24 cellular contexts compared by ENCODE assay signal in the genomic region with DNA sequence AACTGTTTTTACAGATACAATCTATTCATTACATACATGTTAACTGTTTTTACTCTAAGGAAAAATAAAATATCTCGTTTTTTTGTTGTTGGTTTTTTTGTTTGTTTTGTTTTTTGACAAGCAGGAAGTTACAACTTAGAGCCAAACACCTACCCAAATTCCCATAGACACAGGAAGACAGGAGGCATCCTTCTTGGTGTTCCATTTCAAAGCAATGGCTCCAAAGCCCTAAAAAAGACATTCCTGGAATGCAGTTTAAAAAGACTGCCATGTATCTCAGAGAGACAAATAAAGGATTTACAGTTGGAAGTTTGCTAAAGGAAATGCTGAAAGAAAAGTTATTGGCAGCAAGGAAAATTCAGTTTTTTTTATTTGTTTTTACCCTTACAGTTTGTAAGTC. TPM values are rescaled to one million over a fixed set of nuclear protein-coding genes. Genes with fewer than 3 reads are reported as not detected.
DNase-seq lines count a peak whose midpoint lies in the region; ATAC-seq, FAIRE-seq and TF ChIP-seq lines count a peak whose summit lies in the region.
"Had no signal": no experiment of that assay in that cellular context is flagged by ENCODE, and none has a peak within 500 bp of the region (broad histone marks: within the 10 kb centered on the region; RNA-seq: fewer than 3 reads in every experiment).

No MANE protein-coding gene starts in this region.

- H2AK5ac ChIP-seq in H1 (ENCODE audit: low read depth, low read length) (no peak overlapping the region), mesendoderm (ENCODE audit: low read length) (no peak overlapping the region)

- H2BK120ac ChIP-seq in H1 (replicated peaks; ENCODE audit: low read depth, low read length) (no peak overlapping the region), mesendoderm (ENCODE audit: low read depth, low read length) (no peak overlapping the region)

- TF ChIP-seq EP300 in H1 (IDR thresholded peaks at IDR 0.05; ENCODE audit: borderline replicate concordance in 1 of 2, low read depth in 2 of 2, low read length in 2 of 2): no peak
- TF ChIP-seq EP300 in stomach (IDR thresholded peaks at IDR 0.05): no peak

- no peak for FAIRE-seq in H1 (lab: Jason Lieb, UNC)
- FAIRE-seq: A204.1, G401.6, GM12892, H54 had no signal

- no peak overlapping the region; the same call in 1 of the 2 replicates for H3K27ac Mint-ChIP-seq in GM23338
- H3K27ac Mint-ChIP-seq: B cell; CD4-positive, CD25-positive, alpha-beta regulatory T cell; CD8-positive, alpha-beta T cell; HFFc6 had no signal

- H3K27ac ChIP-seq in GM23338 (ENCODE audit: low read depth) (peak overlapping the region; percentile 27; the same call in 1 of the 2 replicates), HUES64 (ENCODE audit: low read depth, low read length) (peak overlapping the region; percentile 24; the same call in 1 of the 2 replicates), H1 (ENCODE audit: low read depth, low read length) (no peak overlapping the region), mesendoderm (ENCODE audit: low read depth, low read length) (no peak overlapping the region), stomach (no peak overlapping the region), lower lobe of right lung (no peak overlapping the region)
- no peak overlapping the region for H3K27ac ChIP-seq in effector memory CD4-positive, alpha-beta T cell (ENCODE audit: insufficient read depth, low read length, poor library complexity, severe bottlenecking)
- H3K27ac ChIP-seq: 22Rv1, BLaER1, C4-2B, GM23248 had no signal

- no peak overlapping the region for H2BK12ac ChIP-seq in H1 (ENCODE audit: low read depth, low read length)

- H3K36me3 ChIP-seq in GM23338 (ENCODE audit: insufficient read depth) (no peaks in the 10 kb centered on the region), HUES64 (ENCODE audit: insufficient read depth, low read length) (no peaks in the 10 kb centered on the region), H1 (ENCODE audit: control insufficient read depth in 2 of 4, insufficient read depth in 4 of 4, low read length in 3 of 4) (no peaks in the 10 kb centered on the region), mesendoderm (ENCODE audit: control insufficient read depth, insufficient read depth, low read length) (no peaks in the 10 kb centered on the region), stomach (peaks cover 3 to 81% (median 55%) of the 10 kb centered on the region in 4 donors), lower lobe of right lung (peaks cover 38% of the 10 kb centered on the region)
- peaks cover 3% of the 10 kb centered on the region for H3K36me3 ChIP-seq in effector memory CD4-positive, alpha-beta T cell (ENCODE audit: control insufficient read depth, insufficient read depth, low read length)
- H3K36me3 ChIP-seq: HAP-1 had no signal

- CTCF ChIA-PET in H1 (lab: Charles Lee; ENCODE audit: partially characterized antibody): no interaction called here

- POLR2A ChIA-PET in H1 (lab: Charles Lee; ENCODE audit: partially characterized antibody): no interaction called here

- H2BK5ac ChIP-seq in H1 (ENCODE audit: low read depth, low read length) (no peak overlapping the region), mesendoderm (ENCODE audit: low read length) (no peak overlapping the region)

- no peak overlapping the region for H4K91ac ChIP-seq in H1 (replicated peaks; ENCODE audit: insufficient read length, low read length)

- H3K4me1 Mint-ChIP-seq in GM23338: peaks cover 20% of the 10 kb centered on the region; the same call in 2 of the 3 replicates
- H3K4me1 Mint-ChIP-seq: B cell had no signal

- H3K79me2 ChIP-seq in GM23338 (replicated peaks; ENCODE audit: insufficient read depth) (no peaks in the 10 kb centered on the region), H1 (ENCODE audit: control insufficient read depth in 1 of 2, insufficient read depth in 2 of 2, low read length in 2 of 2) (no peaks in the 10 kb centered on the region), mesendoderm (ENCODE audit: control insufficient read depth, insufficient read depth, low read length) (no peaks in the 10 kb centered on the region)

- peak; percentile 61 for DNase-seq in GM23338 (ENCODE audit: low spot score)
- DNase-seq in H1 (ENCODE audit: low read depth in 1 of 2, low spot score in 2 of 2): no peak
- DNase-seq in mesendoderm: peak; percentile 26
- DNase-seq in effector memory CD4-positive, alpha-beta T cell: no peak
- no peak for DNase-seq in stomach
- no peak for DNase-seq in lower lobe of right lung
- DNase-seq: Caco-2; CD4-positive, CD25-positive, alpha-beta regulatory T cell; CD8-positive, alpha-beta T cell; DMS153; DND-41; GM23248; HFFc6 had no signal

- H2AFZ ChIP-seq in GM23338: no peak overlapping the region
- H2AFZ ChIP-seq in H1 (ENCODE audit: low read length): no peak overlapping the region
- H2AFZ ChIP-seq: GM23248 had no signal

- WGBS in HUES64: no CpG with 5 or more reads among the region's 1 CpG
- 89% methylated on average over 1 of the region's 1 CpG; no CpG with 5 or more reads in 1 of the 2 experiments for WGBS in H1 (ENCODE audit: extremely low coverage in 1 of 2, insufficient coverage in 1 of 2, insufficient read length in 1 of 2, insufficient replicate concordance in 2 of 2, low coverage in 1 of 2, low lambda C conversion rate in 2 of 2, missing lambda C conversion rate in 1 of 2), 2 experiments
- no CpG with 5 or more reads among the region's 1 CpG for WGBS in mesendoderm (ENCODE audit: extremely low coverage, insufficient coverage, low lambda C conversion rate)
- 73 to 84% (median 80%) methylated on average over 1 of the region's 1 CpG for WGBS in stomach, 5 donors

- no peak overlapping the region; the same call in 1 of the 2 replicates for H3K18ac ChIP-seq in H1 (ENCODE audit: extremely low read depth, low read length)
- no peak overlapping the region for H3K18ac ChIP-seq in mesendoderm (ENCODE audit: low read length)

- H3K9me3 ChIP-seq in HUES64 (ENCODE audit: insufficient read depth, low read depth, low read length) (no peaks in the 10 kb centered on the region), H1 (ENCODE audit: insufficient read depth in 2 of 2, low read depth in 1 of 2, low read length in 1 of 2) (no peaks in the 10 kb centered on the region), stomach (no peaks in the 10 kb centered on the region), lower lobe of right lung (no peaks in the 10 kb centered on the region)
- H3K9me3 ChIP-seq in effector memory CD4-positive, alpha-beta T cell (ENCODE audit: control insufficient read depth, low read length): no peaks in the 10 kb centered on the region
- H3K9me3 ChIP-seq: BLaER1, Caco-2, HAP-1 had no signal

- H2BK15ac ChIP-seq in H1 (ENCODE audit: low read length) (no peak overlapping the region), mesendoderm (replicated peaks; ENCODE audit: low read depth) (no peak overlapping the region)

- H4K8ac ChIP-seq in H1 (ENCODE audit: extremely low read depth, insufficient read depth, low read length): no peak overlapping the region
- no peak overlapping the region for H4K8ac ChIP-seq in mesendoderm (ENCODE audit: low read depth, low read length)

- H3K36me3 Mint-ChIP-seq in GM23338 (ENCODE audit: low read depth): no peaks in the 10 kb centered on the region

- no peak for TF ChIP-seq CTCF in GM23338 (conservative IDR thresholded peaks at IDR 0.05; ENCODE audit: low read depth in 2 of 2)
- no peak for TF ChIP-seq CTCF in H1 (IDR thresholded peaks at IDR 0.05; ENCODE audit: control extremely low read depth in 1 of 3, insufficient read depth in 1 of 3, low read depth in 1 of 3, low read length in 3 of 3)
- TF ChIP-seq CTCF in stomach (IDR thresholded peaks at IDR 0.05): no peak
- no peak for TF ChIP-seq CTCF in lower lobe of right lung (IDR thresholded peaks at IDR 0.05)

- no peaks in the 10 kb centered on the region for H3F3A ChIP-seq in GM23338 (replicated peaks; ENCODE audit: low read depth)

- ATAC-seq in GM23338 (no peak; the same call in 2 of the 3 replicates), GM21737 (IDR thresholded peaks at IDR 0.05; ENCODE audit: unreplicated experiment) (no peak), lower lobe of right lung (no peak)
- ATAC-seq: CD8-positive, alpha-beta T cell had no signal

- H3K4me1 ChIP-seq in GM23338 (ENCODE audit: insufficient read depth): peaks cover 14% of the 10 kb centered on the region; the same call in 1 of the 2 replicates
- H3K4me1 ChIP-seq in HUES64 (ENCODE audit: insufficient read depth, low read length): peaks cover 9% of the 10 kb centered on the region
- H3K4me1 ChIP-seq in H1 (replicated peaks in 1 of 4; ENCODE audit: control insufficient read depth in 3 of 4, insufficient read depth in 4 of 4, low read length in 3 of 4): no peaks in the 10 kb centered on the region
- no peaks in the 10 kb centered on the region for H3K4me1 ChIP-seq in mesendoderm (ENCODE audit: control insufficient read depth, low read depth, low read length)
- no peaks in the 10 kb centered on the region for H3K4me1 ChIP-seq in effector memory CD4-positive, alpha-beta T cell (ENCODE audit: control insufficient read depth, insufficient read depth, low read length, poor library complexity, severe bottlenecking)
- H3K4me1 ChIP-seq in stomach: no peaks in the 10 kb centered on the region
- H3K4me1 ChIP-seq in lower lobe of right lung: no peaks in the 10 kb centered on the region
- H3K4me1 ChIP-seq: BLaER1, Caco-2, HAP-1 had no signal

- no peak for TF ChIP-seq RAD21 in H1 (IDR thresholded peaks at IDR 0.05 in 1 of 2, conservative IDR thresholded peaks at IDR 0.05 in 1 of 2; ENCODE audit: low read depth in 2 of 2, low read length in 2 of 2)

- TF ChIP-seq POLR2A in H1 (IDR thresholded peaks at IDR 0.05; ENCODE audit: control extremely low read depth in 1 of 2, low read depth in 2 of 2, low read length in 2 of 2) (no peak), stomach (IDR thresholded peaks at IDR 0.05) (no peak)

- no peak overlapping the region for H3K56ac ChIP-seq in H1 (replicated peaks; ENCODE audit: insufficient read length, low read depth, low read length)
- H3K56ac ChIP-seq in mesendoderm (ENCODE audit: low read length): no peak overlapping the region

- H3K27me3 ChIP-seq in GM23338 (ENCODE audit: insufficient read depth) (no peaks in the 10 kb centered on the region), HUES64 (ENCODE audit: insufficient read depth, low read length) (no peaks in the 10 kb centered on the region), H1 (replicated peaks in 1 of 4; ENCODE audit: control insufficient read depth in 3 of 4, extremely low read depth in 1 of 4, insufficient read depth in 3 of 4, low read length in 3 of 4) (no peaks in the 10 kb centered on the region), mesendoderm (ENCODE audit: insufficient read depth, low read length, poor library complexity) (no peaks in the 10 kb centered on the region), stomach (no peaks in the 10 kb centered on the region), lower lobe of right lung (ENCODE audit: low read depth) (no peaks in the 10 kb centered on the region)
- no peaks in the 10 kb centered on the region for H3K27me3 ChIP-seq in effector memory CD4-positive, alpha-beta T cell (replicated peaks; ENCODE audit: control insufficient read depth, insufficient read depth, low read length, poor library complexity, severe bottlenecking)
- H3K27me3 ChIP-seq: BLaER1 had no signal

- no peaks in the 10 kb centered on the region for H3K9me3 Mint-ChIP-seq in GM23338
- H3K9me3 Mint-ChIP-seq: CD8-positive, alpha-beta T cell; HFFc6 had no signal

- no peak overlapping the region for H2BK20ac ChIP-seq in H1 (ENCODE audit: low read length)

- H4K5ac ChIP-seq in H1 (ENCODE audit: insufficient read length, low read depth, low read length): no peak overlapping the region
- H4K5ac ChIP-seq in mesendoderm (ENCODE audit: low read length): no peak overlapping the region

- H4K20me1 ChIP-seq in GM23338 (replicated peaks; ENCODE audit: insufficient read depth) (no peaks in the 10 kb centered on the region), H1 (replicated peaks in 1 of 2; ENCODE audit: control insufficient read depth in 1 of 2, insufficient read depth in 2 of 2, low read length in 2 of 2) (no peaks in the 10 kb centered on the region)
- H4K20me1 ChIP-seq: BLaER1 had no signal

- H3K14ac ChIP-seq in H1 (ENCODE audit: insufficient read length): no peak overlapping the region

- H3K27me3 Mint-ChIP-seq in GM23338 (ENCODE audit: insufficient read depth, low read depth, poor library complexity): peaks cover 4% of the 10 kb centered on the region
- H3K27me3 Mint-ChIP-seq: B cell; CD4-positive, CD25-positive, alpha-beta regulatory T cell had no signal

- H3K9ac ChIP-seq in HUES64 (ENCODE audit: low read depth, low read length) (0 out of 2 replicates have a peak overlapping the region, but pooled peaks have one; percentile 30), H1 (replicated peaks in 1 of 4; ENCODE audit: extremely low read depth in 1 of 4, low read depth in 3 of 4, low read length in 3 of 4) (no peak overlapping the region), mesendoderm (ENCODE audit: low read length) (no peak overlapping the region)
- H3K9ac ChIP-seq: BLaER1, GM23248 had no signal

- H3K4ac ChIP-seq in H1 (replicated peaks; ENCODE audit: insufficient read length, low read depth, low read length): no peak overlapping the region
- no peak overlapping the region for H3K4ac ChIP-seq in mesendoderm (ENCODE audit: low read depth, low read length)

- intact Hi-C loops in stomach (cut with DNase I; ENCODE audit: low total_unique reads) (no loop called here), lower lobe of right lung (cut with DNase I) (no loop called here)

- H3K4me3 ChIP-seq in GM23338 (no peak overlapping the region), HUES64 (ENCODE audit: low read length) (no peak overlapping the region), H1 (ENCODE audit: extremely low read depth in 1 of 4, insufficient read depth in 2 of 4, low read depth in 3 of 4, low read length in 4 of 4) (no peak overlapping the region), mesendoderm (ENCODE audit: low read length) (no peak overlapping the region), stomach (no peak overlapping the region), lower lobe of right lung (no peak overlapping the region)
- no peak overlapping the region for H3K4me3 ChIP-seq in effector memory CD4-positive, alpha-beta T cell (ENCODE audit: insufficient read depth, low read depth, low read length, poor library complexity, severe bottlenecking)
- H3K4me3 ChIP-seq: BLaER1, GM23248, HAP-1 had no signal

- H3K4me2 ChIP-seq in GM23338 (peak overlapping the region; percentile 14; the same call in 1 of the 2 replicates), H1 (ENCODE audit: insufficient read depth in 1 of 2, low read depth in 2 of 2, low read length in 2 of 2) (no peak overlapping the region), mesendoderm (ENCODE audit: low read length) (no peak overlapping the region)
- H3K4me2 ChIP-seq: BLaER1 had no signal

- H3K23ac ChIP-seq in H1 (ENCODE audit: insufficient read length) (no peak overlapping the region), mesendoderm (ENCODE audit: low read length) (no peak overlapping the region)

- no peaks in the 10 kb centered on the region for H3K23me2 ChIP-seq in H1 (ENCODE audit: low read depth, low read length)

- H3K79me1 ChIP-seq in H1 (ENCODE audit: low read depth, low read length) (no peaks in the 10 kb centered on the region), mesendoderm (ENCODE audit: low read length) (no peaks in the 10 kb centered on the region)

- no peak overlapping the region for H3K4me3 Mint-ChIP-seq in GM23338
- H3K4me3 Mint-ChIP-seq: B cell; CD4-positive, CD25-positive, alpha-beta regulatory T cell; CD8-positive, alpha-beta T cell; HFFc6 had no signal

- no peaks in the 10 kb centered on the region for H3K9me2 ChIP-seq in GM23338 (ENCODE audit: insufficient read depth)

RNA-seq across cellular contexts. Expression of a gene that starts 16.7 kb away (rescaled TPM):
- total RNA-seq in GM23338 (2014; rRNA removed; shearing (Covaris generic)): 9.2 and 11.4 TPM in 2 replicates
- polyA plus RNA-seq in GM23338 (2016; fragmentation: Nextera tagmentation; extraction: Ambion mirVana): 13.7 and 17.7 TPM in 2 replicates
- 9.3 TPM for polyA plus RNA-seq in HUES64 (2013, experiment 1 of 2)
- polyA plus RNA-seq in HUES64 (2013, experiment 2 of 2): 6.1 TPM
- 15.7 and 16.1 TPM in 2 replicates for total RNA-seq in H1 (2021; fragmentation: NEBNext Ultra II Directional; extraction: Animal tissue kit (Norgen Biotek cat#: 25700))
- polyA plus RNA-seq in H1 (2011; rRNA removed): 10.8 and 11.3 TPM in 2 replicates
- 12.9 TPM for polyA plus RNA-seq in H1 (2011; cell fraction: cytosol; rRNA removed)
- 14.3 TPM for polyA plus RNA-seq in H1 (2011; cell fraction: nucleus; rRNA removed)
- 12.6 to 22.0 TPM (median 14.5 TPM) in 4 replicates for polyA plus RNA-seq in H1 (2012, experiment 1 of 2)
- polyA plus RNA-seq in H1 (2012, experiment 2 of 2): 2.1 TPM
- 15.2 TPM for polyA plus RNA-seq in H1 (2013, experiment 1 of 2)
- polyA plus RNA-seq in H1 (2013, experiment 2 of 2): 14.9 TPM
- polyA minus RNA-seq in H1 (2011; rRNA and poly(A)+ RNA removed): 6.9 and 9.2 TPM in 2 replicates
- 15.9 TPM for polyA minus RNA-seq in H1 (2011; cell fraction: cytosol; rRNA and poly(A)+ RNA removed)
- 19.5 TPM for polyA minus RNA-seq in H1 (2011; cell fraction: nucleus; rRNA and poly(A)+ RNA removed)
- 14.7 TPM for polyA plus RNA-seq in mesendoderm (2013, experiment 1 of 2)
- 14.3 TPM for polyA plus RNA-seq in mesendoderm (2013, experiment 2 of 2)
- 10 to 100 TPM in 4 of 5 donors, 1 to 10 TPM in 1; 9.3 to 78.0 (median 42.9) TPM for total RNA-seq in stomach
- polyA plus RNA-seq in stomach: 10 to 100 TPM; 18.1 to 24.7 (median 18.8) TPM
- 27.7 TPM for total RNA-seq in lower lobe of right lung

RNA-seq across cellular contexts. Expression of a gene that starts 17.1 kb away (rescaled TPM):
- total RNA-seq in GM23338 (2014; rRNA removed; shearing (Covaris generic)): 41.5 and 51.5 TPM in 2 replicates
- polyA plus RNA-seq in GM23338 (2016; fragmentation: Nextera tagmentation; extraction: Ambion mirVana) (18.9 and 23.9 TPM in 2 replicates), H1 (2011; rRNA removed) (11.8 and 19.8 TPM in 2 replicates), stomach (1 to 10 TPM; 2.0 to 3.5 (median 2.1) TPM)
- 26.1 TPM for polyA plus RNA-seq in HUES64 (2013, experiment 1 of 2)
- polyA plus RNA-seq in HUES64 (2013, experiment 2 of 2): 29.0 TPM
- 27.3 and 28.6 TPM in 2 replicates for total RNA-seq in H1 (2021; fragmentation: NEBNext Ultra II Directional; extraction: Animal tissue kit (Norgen Biotek cat#: 25700))
- 19.4 TPM for polyA plus RNA-seq in H1 (2011; cell fraction: cytosol; rRNA removed)
- 6.8 TPM for polyA plus RNA-seq in H1 (2011; cell fraction: nucleus; rRNA removed)
- 15.2 to 24.1 TPM (median 17.4 TPM) in 4 replicates for polyA plus RNA-seq in H1 (2012, experiment 1 of 2)
- polyA plus RNA-seq in H1 (2012, experiment 2 of 2): 7.3 TPM
- polyA plus RNA-seq in H1 (2013, experiment 1 of 2): 20.3 TPM
- polyA plus RNA-seq in H1 (2013, experiment 2 of 2): 20.1 TPM
- 17.6 and 27.7 TPM in 2 replicates for polyA minus RNA-seq in H1 (2011; rRNA and poly(A)+ RNA removed)
- 16.6 TPM for polyA minus RNA-seq in H1 (2011; cell fraction: cytosol; rRNA and poly(A)+ RNA removed)
- polyA minus RNA-seq in H1 (2011; cell fraction: nucleus; rRNA and poly(A)+ RNA removed): 20.1 TPM
- 25.8 TPM for polyA plus RNA-seq in mesendoderm (2013, experiment 1 of 2)
- 25.4 TPM for polyA plus RNA-seq in mesendoderm (2013, experiment 2 of 2)
- total RNA-seq in stomach (10 to 100 TPM in 1 of 5 donors, 1 to 10 TPM in 3, under 1 TPM in 1; 0.29 to 23.5 (median 2.9) TPM), lower lobe of right lung (4.0 TPM)

RNA-seq across cellular contexts. Expression of a gene that starts 34.4 kb away (rescaled TPM):
- 52.5 and 56.6 TPM in 2 replicates for total RNA-seq in GM23338 (2014; rRNA removed; shearing (Covaris generic))
- polyA plus RNA-seq in GM23338 (2016; fragmentation: Nextera tagmentation; extraction: Ambion mirVana): 60.9 and 66.2 TPM in 2 replicates
- 39.2 TPM for polyA plus RNA-seq in HUES64 (2013, experiment 1 of 2)
- 42.3 TPM for polyA plus RNA-seq in HUES64 (2013, experiment 2 of 2)
- 48.3 and 53.2 TPM in 2 replicates for total RNA-seq in H1 (2021; fragmentation: NEBNext Ultra II Directional; extraction: Animal tissue kit (Norgen Biotek cat#: 25700))
- polyA plus RNA-seq in H1 (2011; rRNA removed): 20.2 and 23.3 TPM in 2 replicates
- polyA plus RNA-seq in H1 (2011; cell fraction: cytosol; rRNA removed): 21.9 TPM
- 15.8 TPM for polyA plus RNA-seq in H1 (2011; cell fraction: nucleus; rRNA removed)
- 32.6 to 61.1 TPM (median 36.5 TPM) in 4 replicates for polyA plus RNA-seq in H1 (2012, experiment 1 of 2)
- polyA plus RNA-seq in H1 (2012, experiment 2 of 2): 9.6 TPM
- polyA plus RNA-seq in H1 (2013, experiment 1 of 2): 44.3 TPM
- 45.8 TPM for polyA plus RNA-seq in H1 (2013, experiment 2 of 2)
- 3.9 and 6.1 TPM in 2 replicates for polyA minus RNA-seq in H1 (2011; rRNA and poly(A)+ RNA removed)
- polyA minus RNA-seq in H1 (2011; cell fraction: cytosol; rRNA and poly(A)+ RNA removed): 8.5 TPM
- 17.5 TPM for polyA minus RNA-seq in H1 (2011; cell fraction: nucleus; rRNA and poly(A)+ RNA removed)
- polyA plus RNA-seq in mesendoderm (2013, experiment 1 of 2): 60.3 TPM
- polyA plus RNA-seq in mesendoderm (2013, experiment 2 of 2): 60.1 TPM
- 10 to 100 TPM in 4 of 5 donors, 1 to 10 TPM in 1; 1.2 to 98.5 (median 12.9) TPM for total RNA-seq in stomach
- 10 to 100 TPM; 18.3 to 22.1 (median 20.9) TPM for polyA plus RNA-seq in stomach
- 23.2 TPM for total RNA-seq in lower lobe of right lung

Comparison
In these comparisons a context has a peak if more than half of its experiments do, and no peak if none do; other contexts are left out.
1. DNase-seq: peak in GM23338 (single experiment) and mesendoderm (single experiment); none in H1 (0 of 2), effector memory CD4-positive, alpha-beta T cell (0 of 3), stomach (single experiment) and lower lobe of right lung (single experiment).
2. H3K27ac ChIP-seq: peak in GM23338 (single experiment) and HUES64 (single experiment); none in H1 (single experiment), mesendoderm (single experiment), effector memory CD4-positive, alpha-beta T cell (single experiment), stomach (0 of 5) and lower lobe of right lung (single experiment).